Comparison of ENCODE assay signal across 1 cellular context in the genomic region with DNA sequence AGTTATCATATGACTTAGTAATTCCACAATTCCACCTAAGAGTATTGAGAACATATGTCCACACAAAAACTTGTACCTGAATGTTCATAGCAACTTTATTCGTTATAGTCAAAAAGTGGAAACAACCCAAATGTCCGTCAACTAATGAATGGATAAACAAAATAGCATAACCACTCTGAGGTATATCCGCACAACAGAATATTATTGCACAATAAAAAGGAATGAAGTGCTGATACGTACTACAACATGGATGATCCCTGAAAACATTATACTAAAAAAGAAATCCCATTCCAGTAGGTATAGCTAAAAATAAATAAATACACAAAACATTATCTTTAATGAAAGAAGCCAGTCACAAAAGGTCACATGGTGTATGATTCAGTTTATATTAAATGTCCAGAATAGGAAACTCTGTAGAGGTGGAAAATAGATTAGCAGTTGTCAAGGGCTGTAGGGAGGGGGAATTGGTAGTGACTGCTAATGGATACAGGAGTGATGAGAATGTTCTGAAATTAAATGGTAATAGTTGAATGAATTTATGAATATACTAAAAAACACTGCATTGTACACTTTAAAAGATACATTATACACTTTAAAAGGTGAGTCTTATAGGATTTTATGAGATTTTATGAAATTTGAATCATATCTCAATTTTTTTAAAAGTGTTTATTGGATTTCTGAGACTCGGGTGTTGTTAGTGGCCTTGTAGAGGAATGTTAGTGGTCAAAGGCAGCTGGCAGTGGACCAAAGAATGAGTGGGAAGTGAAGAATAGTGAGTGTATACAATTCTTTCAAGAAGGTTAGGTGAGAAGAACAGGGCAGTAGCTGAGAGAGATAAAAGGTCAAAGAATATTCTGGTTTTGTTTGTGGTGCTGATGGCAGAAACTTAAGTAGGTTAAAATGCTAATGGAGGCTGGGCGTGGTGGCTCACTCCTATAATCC.
TF ChIP-seq lines count a peak whose summit lies in the region.

No MANE protein-coding gene starts in this region.

TF ChIP-seq in IMR-90, 13 proteins besides CTCF, POLR2A, EP300 and RAD21:
- TF ChIP-seq CEBPB (IDR thresholded peaks at IDR 0.05; ENCODE audit: low read depth, low read length), result peak; percentile 84
- no peak for TF ChIP-seq SMC3 (IDR thresholded peaks at IDR 0.05; ENCODE audit: low read depth, low read length)
